8 cellular contexts compared by ENCODE assay signal in genomic region chr11:60193687-60194433, GRCh38. TPM values are rescaled to one million over a fixed set of nuclear protein-coding genes. Genes with fewer than 3 reads are reported as not detected.
DNase-seq lines count a peak whose midpoint lies in the region; ATAC-seq and TF ChIP-seq lines count a peak whose summit lies in the region.

No MANE protein-coding gene starts in this region.

- POLR2A ChIA-PET in AG04450 (lab: Yijun Ruan, JAX) = no interaction called here
- POLR2A ChIA-PET in activated CD4-positive, alpha-beta memory T cell treated with anti-CD3 and anti-CD28 coated beads, Interleukin-2, amount 10 ng/mL, durations not matched to agents 7 days and 5 days (lab: Charles Lee) = no interaction called here

- no peak overlapping the region for H3K27ac ChIP-seq in AG04450 (ENCODE audit: low read depth, low read length)
- no peak overlapping the region for H3K27ac ChIP-seq in tibial artery

- intact Hi-C loops in natural killer cell (cut with micrococcal nuclease) (loop anchor here (1.0 to 5.0 kb wide), 2 partner anchors 371 to 442 kb away; no protein-coding TSS in a partner anchor), tibial artery (cut with DNase I; ENCODE audit: low total_unique reads) (no loop called here)

- no peak for TF ChIP-seq POLR2A in GM18505 (IDR thresholded peaks at IDR 0.05; ENCODE audit: borderline replicate concordance, extremely low read depth, insufficient read depth, insufficient read length)

- H3K36me3 ChIP-seq in tibial artery = no peaks in the 10 kb centered on the region

- H3K36me3 Mint-ChIP-seq in activated CD4-positive, alpha-beta memory T cell treated with anti-CD3 and anti-CD28 coated beads, Interleukin-2, amount 10 ng/mL, durations not matched to agents 7 days and 5 days (ENCODE audit: low read depth) = no peaks in the 10 kb centered on the region
- peaks cover 11% of the 10 kb centered on the region for H3K36me3 Mint-ChIP-seq in natural killer cell

- TF ChIP-seq CTCF in AG04450 (IDR thresholded peaks at IDR 0.05; ENCODE audit: low read depth, low read length) = peak; percentile 59
- TF ChIP-seq CTCF in epithelial cell of esophagus (IDR thresholded peaks at IDR 0.05; ENCODE audit: insufficient read depth, low read depth, low read length, missing control alignments) = peak; percentile 97
- TF ChIP-seq CTCF in natural killer cell (IDR thresholded peaks at IDR 0.05) = peak; percentile 89
- TF ChIP-seq CTCF in tibial artery (IDR thresholded peaks at IDR 0.05) = peak; percentile 52 to 55

- no peak overlapping the region for H3K4me3 ChIP-seq in AG04450 (ENCODE audit: low read depth, low read length)
- no peak overlapping the region for H3K4me3 ChIP-seq in epithelial cell of esophagus (ENCODE audit: low read length)
- H3K4me3 ChIP-seq in tibial artery = no peak overlapping the region

- peaks cover 9% of the 10 kb centered on the region for H3K4me1 Mint-ChIP-seq in activated CD4-positive, alpha-beta memory T cell treated with anti-CD3 and anti-CD28 coated beads, Interleukin-2, amount 10 ng/mL, durations not matched to agents 7 days and 5 days
- H3K4me1 Mint-ChIP-seq in natural killer cell = peaks cover 0 to 4% of the 10 kb centered on the region in 2 donors

- DNase-seq in AG04450 (ENCODE audit: low read depth, low spot score) (no peak), NCI-H460 (ENCODE audit: extremely low read depth, low read depth) (peak; percentile 36), epithelial cell of esophagus (ENCODE audit: low read depth) (peak; percentile 86), natural killer cell (peak; percentile 40), tibial artery (peak in 1 of 2 donors; percentile 43)
- DNase-seq in activated CD4-positive, alpha-beta memory T cell treated with anti-CD3 and anti-CD28 coated beads, Interleukin-2, amount 10 ng/mL, durations not matched to agents 7 days and 5 days = peak; percentile 61

- no peaks in the 10 kb centered on the region for H3K27me3 ChIP-seq in AG04450 (ENCODE audit: control insufficient read depth, insufficient read depth, low read length)
- no peaks in the 10 kb centered on the region for H3K27me3 ChIP-seq in tibial artery

- H3K9me3 Mint-ChIP-seq in activated CD4-positive, alpha-beta memory T cell treated with anti-CD3 and anti-CD28 coated beads, Interleukin-2, amount 10 ng/mL, durations not matched to agents 7 days and 5 days = peaks cover 3% of the 10 kb centered on the region
- no peaks in the 10 kb centered on the region for H3K9me3 Mint-ChIP-seq in natural killer cell

- H3K9me3 ChIP-seq in AG04450 (ENCODE audit: control insufficient read depth, insufficient read depth, low read length) (no peaks in the 10 kb centered on the region; the same call in 1 of the 2 replicates), tibial artery (peaks cover 0 to 6% (median 0%) of the 10 kb centered on the region in 3 donors)

- ATAC-seq in GM18505 (IDR thresholded peaks at IDR 0.05; ENCODE audit: unreplicated experiment) = peak; percentile 89
- peak; percentile 81 for ATAC-seq in HG03039 (IDR thresholded peaks at IDR 0.05; ENCODE audit: unreplicated experiment)
- ATAC-seq in natural killer cell = peak; percentile 66 to 76 (median 73)

- H3K4me3 Mint-ChIP-seq in activated CD4-positive, alpha-beta memory T cell treated with anti-CD3 and anti-CD28 coated beads, Interleukin-2, amount 10 ng/mL, durations not matched to agents 7 days and 5 days = no peak overlapping the region
- H3K4me3 Mint-ChIP-seq in natural killer cell = no peak overlapping the region

- CTCF ChIA-PET in AG04450 (lab: Charles Lee) = no interaction called here
- CTCF ChIA-PET in activated CD4-positive, alpha-beta memory T cell treated with anti-CD3 and anti-CD28 coated beads, Interleukin-2, amount 10 ng/mL, durations not matched to agents 7 days and 5 days (lab: Charles Lee) = interaction anchor here (0.7 to 1.1 kb wide), 3 partner anchors 24 to 1063 kb away, joined by 3 read pairs; no protein-coding TSS in a partner anchor

- H3K4me1 ChIP-seq in tibial artery = no peaks in the 10 kb centered on the region

- H3K27me3 Mint-ChIP-seq in activated CD4-positive, alpha-beta memory T cell treated with anti-CD3 and anti-CD28 coated beads, Interleukin-2, amount 10 ng/mL, durations not matched to agents 7 days and 5 days = peaks cover 10% of the 10 kb centered on the region
- peaks cover 14 to 16% of the 10 kb centered on the region in 2 donors for H3K27me3 Mint-ChIP-seq in natural killer cell (ENCODE audit: low read depth in 2 of 2)

- H3K27ac Mint-ChIP-seq in activated CD4-positive, alpha-beta memory T cell treated with anti-CD3 and anti-CD28 coated beads, Interleukin-2, amount 10 ng/mL, durations not matched to agents 7 days and 5 days = no peak overlapping the region
- no peak overlapping the region for H3K27ac Mint-ChIP-seq in natural killer cell

RNA-seq across cellular contexts. Expression of gene MS4A6A, which starts 11.0 kb away (rescaled TPM):
- polyA plus RNA-seq in AG04450 (2011; rRNA removed) = not detected in 2 replicates
- polyA minus RNA-seq in AG04450 (2011; rRNA and poly(A)+ RNA removed) = not detected in 2 replicates
- not detected in 2 replicates for total RNA-seq in NCI-H460 (2014; rRNA removed; shearing (Covaris generic))
- not detected in 2 replicates for polyA plus RNA-seq in NCI-H460 (2014; cell fraction: nucleus; rRNA removed)
- not detected for total RNA-seq in activated CD4-positive, alpha-beta memory T cell treated with anti-CD3 and anti-CD28 coated beads, Interleukin-2, amount 10 ng/mL, durations not matched to agents 7 days and 5 days
- total RNA-seq in natural killer cell = 10 to 100 TPM in 2 of 3 donors, 1 to 10 TPM in 1; 1.8 to 27.2 (median 11.8) TPM

RNA-seq across cellular contexts. Expression of gene MS4A4E, which starts 49.1 kb away (rescaled TPM):
- polyA plus RNA-seq in AG04450 (2011; rRNA removed) = not detected in 2 replicates
- polyA minus RNA-seq in AG04450 (2011; rRNA and poly(A)+ RNA removed) = not detected in 2 replicates
- total RNA-seq in NCI-H460 (2014; rRNA removed; shearing (Covaris generic)) = not detected in 2 replicates
- polyA plus RNA-seq in NCI-H460 (2014; cell fraction: nucleus; rRNA removed) = not detected in 2 replicates
- total RNA-seq in activated CD4-positive, alpha-beta memory T cell treated with anti-CD3 and anti-CD28 coated beads, Interleukin-2, amount 10 ng/mL, durations not matched to agents 7 days and 5 days = not detected
- 10 to 100 TPM in 1 of 3 donors, 1 to 10 TPM in 1, under 1 TPM in 1; 0.92 to 23.2 (median 1.8) TPM for total RNA-seq in natural killer cell
